ENCODE assay signal across 8 cellular contexts in genomic region chr19:54160182-54160811, GRCh38. TPM values are rescaled to one million over a fixed set of nuclear protein-coding genes. Genes with fewer than 3 reads are reported as not detected.
DNase-seq lines count a peak whose midpoint lies in the region; ATAC-seq and TF ChIP-seq lines count a peak whose summit lies in the region.

No MANE protein-coding gene starts in this region.

- no peaks in the 10 kb centered on the region for H3K9me3 ChIP-seq in suprapubic skin

- H3K27me3 Mint-ChIP-seq in activated naive CD8-positive, alpha-beta T cell, result no peaks in the 10 kb centered on the region

- no peak for TF ChIP-seq POLR2A in suprapubic skin (IDR thresholded peaks at IDR 0.05)

- peak overlapping the region; percentile 97 for H3K27ac ChIP-seq in suprapubic skin

- H3K4me1 Mint-ChIP-seq in activated naive CD8-positive, alpha-beta T cell (ENCODE audit: low read depth), result peaks cover 63% of the 10 kb centered on the region

- peak; percentile 64 for DNase-seq in DMS 273 (lab: John Stamatoyannopoulos, UW; ENCODE audit: unreplicated experiment)
- no peak for DNase-seq in DMS 273 treated with DMSO at 0.1 percent for 48 hours (lab: John Stamatoyannopoulos, UW)
- DNase-seq in iris pigment epithelial cell (ENCODE audit: low read depth), result peak; percentile 34
- no peak for DNase-seq in suprapubic skin (ENCODE audit: low spot score in 2 of 2)
- no peak for DNase-seq in Ammon's horn (ENCODE audit: low spot score)
- no peak for DNase-seq in activated CD4-positive, CD25-positive, alpha-beta regulatory T cell treated with anti-CD3 and anti-CD28 coated beads, Interleukin-2, amount 50 U/mL, for 72 hours

- H3K4me3 Mint-ChIP-seq in activated naive CD8-positive, alpha-beta T cell, result peak overlapping the region; percentile 99

- 8% methylated on average over 10 of the region's 28 CpGs for WGBS in suprapubic skin

- no peak for TF ChIP-seq CTCF in suprapubic skin (IDR thresholded peaks at IDR 0.05)

- peaks cover 23% of the 10 kb centered on the region for H3K36me3 ChIP-seq in suprapubic skin

- H3K27me3 ChIP-seq in suprapubic skin, result no peaks in the 10 kb centered on the region

- no peaks in the 10 kb centered on the region for H3K9me3 Mint-ChIP-seq in activated naive CD8-positive, alpha-beta T cell (ENCODE audit: low read depth)

- peaks cover 61% of the 10 kb centered on the region for H3K4me1 ChIP-seq in suprapubic skin

- ATAC-seq in HG03432 (IDR thresholded peaks at IDR 0.05; ENCODE audit: unreplicated experiment), result peak; percentile 3

- peak overlapping the region; percentile 75 for H3K4me3 ChIP-seq in suprapubic skin

- peak overlapping the region; percentile 99 for H3K27ac Mint-ChIP-seq in activated naive CD8-positive, alpha-beta T cell

- no peak for TF ChIP-seq EP300 in suprapubic skin (IDR thresholded peaks at IDR 0.05)

- H3K36me3 Mint-ChIP-seq in activated naive CD8-positive, alpha-beta T cell, result peaks cover 2% of the 10 kb centered on the region

RNA-seq across cellular contexts. Expression of gene LENG1, which starts 0.8 kb away (rescaled TPM):
- total RNA-seq in suprapubic skin, result 1 to 10 TPM; 2.6 to 4.6 (median 4.0) TPM

RNA-seq across cellular contexts. Expression of gene TMC4, which starts 12.7 kb away (rescaled TPM):
- 10 to 100 TPM in 2 of 4 donors, 1 to 10 TPM in 2; 3.4 to 22.8 (median 9.0) TPM for total RNA-seq in suprapubic skin

RNA-seq across cellular contexts. Expression of gene CNOT3, which starts 22.7 kb away (rescaled TPM):
- 10 to 100 TPM; 27.3 to 40.7 (median 35.2) TPM for total RNA-seq in suprapubic skin

RNA-seq across cellular contexts. Expression of gene MBOAT7, which starts 29.1 kb away (rescaled TPM):
- 10 to 100 TPM; 54.7 to 96.5 (median 58.7) TPM for total RNA-seq in suprapubic skin

RNA-seq across cellular contexts. Expression of gene TSEN34, which starts 30.8 kb away (rescaled TPM):
- 10 to 100 TPM; 42.7 to 76.3 (median 69.1) TPM for total RNA-seq in suprapubic skin

Comparison
In these comparisons a context has a peak if more than half of its experiments do, and no peak if none do; other contexts are left out.
1. DNase-seq: peak in DMS 273 (single experiment) and iris pigment epithelial cell (single experiment); none in DMS 273 treated with DMSO at 0.1 percent for 48 hours (single experiment), suprapubic skin (0 of 2), Ammon's horn (single experiment) and activated CD4-positive, CD25-positive, alpha-beta regulatory T cell treated with anti-CD3 and anti-CD28 coated beads, Interleukin-2, amount 50 U/mL, for 72 hours (single experiment).